2 cellular contexts compared by ENCODE assay signal in the genomic region with DNA sequence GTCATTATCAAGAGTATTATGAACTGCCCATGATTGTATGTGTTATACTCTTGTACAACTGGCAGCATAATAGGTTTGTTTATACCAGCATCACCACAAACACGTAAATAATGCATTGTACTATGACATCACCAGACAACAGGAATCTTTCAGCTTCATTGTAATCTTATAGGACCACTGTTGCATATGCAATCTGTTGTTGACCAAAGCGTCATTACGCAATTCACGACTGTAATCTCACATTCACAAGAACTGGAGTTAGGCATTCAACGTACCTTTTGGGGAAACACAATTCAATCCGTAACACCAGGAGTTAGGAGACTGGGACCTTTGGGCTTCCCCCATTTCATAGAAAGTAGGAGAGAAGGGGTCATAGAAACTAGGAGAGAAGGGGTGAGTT.
TF ChIP-seq lines count a peak whose summit lies in the region.

No MANE protein-coding gene starts in this region.

TF ChIP-seq in HEK293, 187 proteins besides CTCF, POLR2A, EP300 and RAD21:
- no peak for TF ChIP-seq ZNF76 (tag by site-specific recombination; IDR thresholded peaks at IDR 0.05; ENCODE audit: borderline replicate concordance, low read depth)
- peak; percentile 62; the same call in 1 of the 2 replicates for TF ChIP-seq SCRT2 (tag by site-specific recombination; IDR thresholded peaks at IDR 0.05)
- TF ChIP-seq ZFP41 (tag by site-specific recombination; IDR thresholded peaks at IDR 0.05; ENCODE audit: borderline replicate concordance) = no peak
- TF ChIP-seq SALL2 (tag by site-specific recombination; IDR thresholded peaks at IDR 0.05; ENCODE audit: borderline replicate concordance) = no peak
- TF ChIP-seq ZNF138 (tag by site-specific recombination; IDR thresholded peaks at IDR 0.05; ENCODE audit: borderline replicate concordance) = no peak
- TF ChIP-seq ATF2 (tag by site-specific recombination; IDR thresholded peaks at IDR 0.05; ENCODE audit: low read depth) = peak; percentile 65
- TF ChIP-seq TRIM28 (IDR thresholded peaks at IDR 0.05; ENCODE audit: borderline replicate concordance, low read length) = no peak

TF ChIP-seq in H1, 55 proteins besides CTCF, POLR2A, EP300 and RAD21:
- TF ChIP-seq FOSL1 (IDR thresholded peaks at IDR 0.05; ENCODE audit: insufficient read depth, low read depth, low read length) = no peak
- peak; percentile 67; the same call in 1 of the 2 replicates for TF ChIP-seq CEBPB (IDR thresholded peaks at IDR 0.05; ENCODE audit: low read depth, low read length)
- TF ChIP-seq JUN (IDR thresholded peaks at IDR 0.05; ENCODE audit: low read depth, low read length) = no peak
- no peak for TF ChIP-seq CBX5 (IDR thresholded peaks at IDR 0.05; ENCODE audit: low read depth, low read length)
- no peak for TF ChIP-seq RBBP5 (IDR thresholded peaks at IDR 0.05; ENCODE audit: borderline replicate concordance, low read depth, low read length)
- TF ChIP-seq CTBP2 (IDR thresholded peaks at IDR 0.05; ENCODE audit: borderline replicate concordance, insufficient read depth, insufficient read length, low read length) = no peak
- no peak for TF ChIP-seq SIRT6 (IDR thresholded peaks at IDR 0.05; ENCODE audit: low read length)
- no peak for TF ChIP-seq PHF8 (conservative IDR thresholded peaks at IDR 0.05; ENCODE audit: low read depth, low read length)
TF ChIP-seq in H1: peak in this region for 1.
